Comparison of ENCODE assay signal across 8 cellular contexts in the genomic region with DNA sequence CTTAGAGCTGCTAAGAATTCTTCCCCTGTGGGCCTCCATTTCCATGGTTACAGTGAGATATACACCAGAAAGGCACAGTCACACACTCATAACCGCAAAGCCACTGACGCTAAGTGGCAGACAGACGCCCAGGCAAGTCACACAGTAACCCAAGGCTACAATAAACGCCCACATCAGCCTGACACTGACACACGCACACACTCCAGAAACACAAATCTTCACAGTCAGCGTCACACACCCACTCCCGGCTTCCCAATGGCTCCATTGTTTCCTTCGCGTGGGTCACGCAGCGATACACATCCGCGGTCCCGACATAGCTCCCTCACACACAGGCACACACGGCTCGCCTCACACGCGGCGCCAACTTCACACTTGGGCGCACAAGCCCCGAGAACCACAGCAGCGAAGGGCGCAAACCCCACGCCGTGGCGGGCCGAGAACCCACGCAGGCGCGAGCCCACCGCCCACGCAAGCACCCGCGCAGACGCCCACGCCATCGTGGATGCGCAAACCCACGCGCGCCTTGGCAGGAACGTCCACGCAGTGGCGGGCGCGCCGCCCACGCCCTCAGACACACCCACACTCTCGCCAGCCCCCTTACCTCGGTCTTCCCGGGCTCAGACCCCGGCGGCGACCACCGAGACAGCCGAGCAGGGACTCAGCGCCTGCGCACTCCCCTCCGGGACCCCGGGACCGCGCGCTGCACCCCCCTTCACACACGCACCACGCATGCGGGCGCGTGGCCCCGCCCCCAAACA. TPM values are rescaled to one million over a fixed set of nuclear protein-coding genes. Genes with fewer than 3 reads are reported as not detected.
A peak's percentile ranks its signal among the peaks of the same experiment; 100 is the strongest.
DNase-seq lines count a peak whose midpoint lies in the region; ATAC-seq and TF ChIP-seq lines count a peak whose summit lies in the region.

Gene ZNF667 (minus strand): TSS at position 675 of the 758 bp plus-strand sequence. CDS start 14,975 bp downstream, outside the sequence.

- H3K4me3 ChIP-seq in GM23338 (peak within 1 kb of the TSS; percentile 83), mucosa of descending colon (peak within 1 kb of the TSS; percentile 3)

- peaks cover 70% of the 10 kb centered on the region for H3K79me2 ChIP-seq in GM23338 (replicated peaks; ENCODE audit: insufficient read depth)

- H3K4me1 ChIP-seq in GM23338 (ENCODE audit: insufficient read depth) (no peaks in the 10 kb centered on the region), mucosa of descending colon (ENCODE audit: low read depth) (no peaks in the 10 kb centered on the region)

- H3K27ac Mint-ChIP-seq in GM23338, result peak within 1 kb of the TSS; percentile 94
- peak within 1 kb of the TSS in 1 of 2 donors; percentile 57 for H3K27ac Mint-ChIP-seq in effector memory CD8-positive, alpha-beta T cell
- H3K27ac Mint-ChIP-seq in stimulated activated naive CD8-positive, alpha-beta T cell treated with anti-CD3 and anti-CD28 coated beads, Interleukin-15, Interleukin-2, amounts not matched to agents 100 ng/mL and 50 ng/mL, for 24 hours, result peak within 1 kb of the TSS; percentile 75

- peak within 1 kb of the TSS; percentile 91 for H3K4me3 Mint-ChIP-seq in GM23338
- peak within 1 kb of the TSS; percentile 20 to 54 for H3K4me3 Mint-ChIP-seq in effector memory CD8-positive, alpha-beta T cell
- H3K4me3 Mint-ChIP-seq in stimulated activated naive CD8-positive, alpha-beta T cell treated with anti-CD3 and anti-CD28 coated beads, Interleukin-15, Interleukin-2, amounts not matched to agents 100 ng/mL and 50 ng/mL, for 24 hours, result peak within 1 kb of the TSS; percentile 90

- no peak for ATAC-seq in GM23338
- ATAC-seq in effector memory CD8-positive, alpha-beta T cell (replicated peaks), result peak; percentile 29
- ATAC-seq in mucosa of descending colon, result no peak
- ATAC-seq in HG02623 (IDR thresholded peaks at IDR 0.05; ENCODE audit: unreplicated experiment), result no peak
- no peak for ATAC-seq in HG03175 (IDR thresholded peaks at IDR 0.05; ENCODE audit: unreplicated experiment)
- no peak for ATAC-seq in HG03097 (IDR thresholded peaks at IDR 0.05; ENCODE audit: low FRiP score, unreplicated experiment)

- H3K36me3 ChIP-seq in GM23338 (ENCODE audit: insufficient read depth) (no peaks in the 10 kb centered on the region), mucosa of descending colon (ENCODE audit: low read depth) (no peaks in the 10 kb centered on the region)

- no peaks in the 10 kb centered on the region for H3F3A ChIP-seq in GM23338 (replicated peaks; ENCODE audit: low read depth)

- no peaks in the 10 kb centered on the region; the same call in 1 of the 2 replicates for H4K20me1 ChIP-seq in GM23338 (replicated peaks; ENCODE audit: insufficient read depth)

- intact Hi-C loops in mucosa of descending colon (cut with DNase I, micrococcal nuclease), result no loop called here

- no peaks in the 10 kb centered on the region for H3K27me3 ChIP-seq in GM23338 (ENCODE audit: insufficient read depth)

- peak within 1 kb of the TSS; percentile 91 for H2AFZ ChIP-seq in GM23338

- peaks cover 79% of the 10 kb centered on the region for H3K9me3 ChIP-seq in mucosa of descending colon

- peaks cover 38% of the 10 kb centered on the region for H3K36me3 Mint-ChIP-seq in GM23338 (ENCODE audit: low read depth)
- H3K36me3 Mint-ChIP-seq in effector memory CD8-positive, alpha-beta T cell (ENCODE audit: insufficient read depth), result no peaks in the 10 kb centered on the region
- peaks cover 65% of the 10 kb centered on the region for H3K36me3 Mint-ChIP-seq in stimulated activated naive CD8-positive, alpha-beta T cell treated with anti-CD3 and anti-CD28 coated beads, Interleukin-15, Interleukin-2, amounts not matched to agents 100 ng/mL and 50 ng/mL, for 24 hours (ENCODE audit: low read depth)

- TF ChIP-seq CTCF in GM23338 (conservative IDR thresholded peaks at IDR 0.05; ENCODE audit: low read depth in 2 of 2) (no peak), VCaP (conservative IDR thresholded peaks at IDR 0.05) (no peak), mucosa of descending colon (IDR thresholded peaks at IDR 0.05) (no peak)

- H3K27me3 Mint-ChIP-seq in GM23338 (ENCODE audit: insufficient read depth, low read depth, poor library complexity), result peaks cover 13% of the 10 kb centered on the region
- H3K27me3 Mint-ChIP-seq in effector memory CD8-positive, alpha-beta T cell, result peaks cover 18 to 46% of the 10 kb centered on the region in 2 donors
- peaks cover 28% of the 10 kb centered on the region for H3K27me3 Mint-ChIP-seq in stimulated activated naive CD8-positive, alpha-beta T cell treated with anti-CD3 and anti-CD28 coated beads, Interleukin-15, Interleukin-2, amounts not matched to agents 100 ng/mL and 50 ng/mL, for 24 hours

- peak within 1 kb of the TSS; percentile 83 for H3K27ac ChIP-seq in GM23338 (ENCODE audit: low read depth)
- peak within 1 kb of the TSS; percentile 93 for H3K27ac ChIP-seq in VCaP

- peak; percentile 4 for DNase-seq in GM23338 (ENCODE audit: low spot score)
- DNase-seq in effector memory CD8-positive, alpha-beta T cell, result no peak
- DNase-seq in mucosa of descending colon, result peak; percentile 2 to 45 (median 22)

- peaks cover 96% of the 10 kb centered on the region for H3K9me3 Mint-ChIP-seq in GM23338
- peaks cover 17 to 43% of the 10 kb centered on the region in 2 donors for H3K9me3 Mint-ChIP-seq in effector memory CD8-positive, alpha-beta T cell
- H3K9me3 Mint-ChIP-seq in stimulated activated naive CD8-positive, alpha-beta T cell treated with anti-CD3 and anti-CD28 coated beads, Interleukin-15, Interleukin-2, amounts not matched to agents 100 ng/mL and 50 ng/mL, for 24 hours, result peaks cover 58% of the 10 kb centered on the region

- no peaks in the 10 kb centered on the region for H3K9me2 ChIP-seq in GM23338 (ENCODE audit: insufficient read depth)

- H3K4me2 ChIP-seq in GM23338, result peak within 1 kb of the TSS; percentile 82

- H3K4me1 Mint-ChIP-seq in GM23338, result no peaks in the 10 kb centered on the region
- H3K4me1 Mint-ChIP-seq in effector memory CD8-positive, alpha-beta T cell (ENCODE audit: low read depth in 2 of 2), result peaks cover 0 to 5% of the 10 kb centered on the region in 2 donors
- peaks cover 32% of the 10 kb centered on the region for H3K4me1 Mint-ChIP-seq in stimulated activated naive CD8-positive, alpha-beta T cell treated with anti-CD3 and anti-CD28 coated beads, Interleukin-15, Interleukin-2, amounts not matched to agents 100 ng/mL and 50 ng/mL, for 24 hours (ENCODE audit: low read depth)

TF ChIP-seq in GM23338, 12 proteins besides CTCF, POLR2A, EP300 and RAD21 (continues in another document):
- no peak for TF ChIP-seq EZH2 (IDR thresholded peaks at IDR 0.05; ENCODE audit: low read depth, unreplicated experiment)
- no peak for TF ChIP-seq STAT1 (IDR thresholded peaks at IDR 0.05; ENCODE audit: unreplicated experiment)
- TF ChIP-seq ETS1 (IDR thresholded peaks at IDR 0.05), result no peak
- no peak for TF ChIP-seq CREB1 (CRISPR knock-in tag; IDR thresholded peaks at IDR 0.05; ENCODE audit: low read depth)

RNA-seq across cellular contexts. Expression of gene ZNF667, which starts in this region (rescaled TPM):
- 8.3 and 8.6 TPM in 2 replicates for total RNA-seq in GM23338 (2014; rRNA removed; shearing (Covaris generic))
- polyA plus RNA-seq in GM23338 (2016; fragmentation: Nextera tagmentation; extraction: Ambion mirVana), result 4.9 and 5.6 TPM in 2 replicates
- total RNA-seq in mucosa of descending colon, result 10 to 100 TPM in 1 of 3 donors, under 1 TPM in 2; 0.41 to 10.5 (median 0.61) TPM

Comparison
In these comparisons a context has a peak if more than half of its experiments do, and no peak if none do; other contexts are left out.
1. DNase-seq: peak in GM23338 (single experiment) and mucosa of descending colon (3 of 3); none in effector memory CD8-positive, alpha-beta T cell (0 of 3).
2. H3K4me3 Mint-ChIP-seq: peak in every context shown above with its lines; median percentile 91 in GM23338; 90 in stimulated activated naive CD8-positive, alpha-beta T cell treated with anti-CD3 and anti-CD28 coated beads, Interleukin-15, Interleukin-2, amounts not matched to agents 100 ng/mL and 50 ng/mL, for 24 hours; 37 in effector memory CD8-positive, alpha-beta T cell.